ENCODE assay signal across 1 cellular context in genomic region chr11:65538915-65539374, GRCh38.
TF ChIP-seq lines count a peak whose summit lies in the region.

No MANE protein-coding gene starts in this region.

TF ChIP-seq in IMR-90, 13 proteins besides CTCF, POLR2A, EP300 and RAD21:
- TF ChIP-seq SMC3 (IDR thresholded peaks at IDR 0.05; ENCODE audit: low read depth, low read length): no peak
- no peak for TF ChIP-seq RCOR1 (IDR thresholded peaks at IDR 0.05; ENCODE audit: insufficient replicate concordance, low read length)
- TF ChIP-seq CHD1 (IDR thresholded peaks at IDR 0.05; ENCODE audit: low read depth, low read length): no peak
- no peak for TF ChIP-seq NFE2L2 (IDR thresholded peaks at IDR 0.05; ENCODE audit: low read depth, low read length)
- no peak for TF ChIP-seq FOS (IDR thresholded peaks at IDR 0.05; ENCODE audit: low read depth, low read length)
- TF ChIP-seq BHLHE40 (IDR thresholded peaks at IDR 0.05; ENCODE audit: low read depth, low read length): no peak
- TF ChIP-seq, protein P1, sequence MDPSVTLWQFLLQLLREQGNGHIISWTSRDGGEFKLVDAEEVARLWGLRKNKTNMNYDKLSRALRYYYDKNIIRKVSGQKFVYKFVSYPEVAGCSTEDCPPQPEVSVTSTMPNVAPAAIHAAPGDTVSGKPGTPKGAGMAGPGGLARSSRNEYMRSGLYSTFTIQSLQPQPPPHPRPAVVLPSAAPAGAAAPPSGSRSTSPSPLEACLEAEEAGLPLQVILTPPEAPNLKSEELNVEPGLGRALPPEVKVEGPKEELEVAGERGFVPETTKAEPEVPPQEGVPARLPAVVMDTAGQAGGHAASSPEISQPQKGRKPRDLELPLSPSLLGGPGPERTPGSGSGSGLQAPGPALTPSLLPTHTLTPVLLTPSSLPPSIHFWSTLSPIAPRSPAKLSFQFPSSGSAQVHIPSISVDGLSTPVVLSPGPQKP (IDR thresholded peaks at IDR 0.05; ENCODE audit: borderline replicate concordance, low read depth, low read length): no peak
- no peak for TF ChIP-seq MAZ (IDR thresholded peaks at IDR 0.05; ENCODE audit: borderline replicate concordance, low read depth, low read length)
- TF ChIP-seq CEBPB (IDR thresholded peaks at IDR 0.05; ENCODE audit: low read depth, low read length): no peak
- TF ChIP-seq MXI1 (IDR thresholded peaks at IDR 0.05; ENCODE audit: borderline replicate concordance, low read depth, low read length): no peak
- no peak for TF ChIP-seq RFX5 (IDR thresholded peaks at IDR 0.05; ENCODE audit: low read depth, low read length)
